In genomic region chr11:39992550-39992949, GRCh38 we compare ENCODE assay signal across 38 cellular contexts.
"Had no signal": no experiment of that assay in that cellular context is flagged by ENCODE, and none has a peak within 500 bp of the region (broad histone marks: within the 10 kb centered on the region; RNA-seq: fewer than 3 reads in every experiment).

No MANE protein-coding gene starts in this region.

- H3K4me3 Mint-ChIP-seq: activated B cell treated with CpG ODN at 0.5 μM for 24 hours; activated CD4-positive, alpha-beta memory T cell treated with anti-CD3 and anti-CD28 coated beads for 36 hours; activated CD4-positive, alpha-beta T cell treated with anti-CD3 and anti-CD28 coated beads, Interleukin-2, amount 10 ng/mL, durations not matched to agents 24 days and 14 days; activated CD8-positive, alpha-beta T cell treated with anti-CD3 and anti-CD28 coated beads for 36 hours; activated naive CD4-positive, alpha-beta T cell treated with anti-CD3 and anti-CD28 coated beads for 36 hours; activated naive CD8-positive, alpha-beta T cell treated with anti-CD3 and anti-CD28 coated beads for 36 hours; activated T-cell treated with anti-CD3 and anti-CD28 coated beads, Interleukin-2, amount 50 U/mL, for 4 hours; activated T-cell treated with anti-CD3 and anti-CD28 coated beads, Interleukin-2, amount 50 U/mL, for 72 hours; activated T-helper 1 cell treated with anti-CD3 and anti-CD28 coated beads, Interleukin-12 subunit alpha, Interleukin-12 subunit beta, Interleukin-2, Interleukin-4 antibody, amounts not matched to agents 30 ng/mL and 10 ng/mL and 1 ng/mL, durations not matched to agents 14 hours and 24 hours and 36 hours; activated T-helper 17 cell treated with anti-CD3 and anti-CD28 coated beads, Interleukin-2, amount 50 U/mL, for 72 hours; T-helper 1 cell treated with Interleukin-12 subunit alpha and Interleukin-12 subunit beta and Interleukin-4 antibody, amounts not matched to agents 30 μg/mL and 1 μg/mL, for 36 hours; T-helper 2 cell treated with Interferon-gamma antibody and Interleukin-4, amounts not matched to agents 5 μg/mL and 100 μg/mL, for 36 hours had no signal

- H3K36me3 Mint-ChIP-seq: activated CD4-positive, alpha-beta memory T cell treated with anti-CD3 and anti-CD28 coated beads for 36 hours; activated naive CD8-positive, alpha-beta T cell treated with anti-CD3 and anti-CD28 coated beads for 36 hours had no signal

- H3K4me3 ChIP-seq: adrenal gland, body of pancreas, breast epithelium had no signal

- H3K27ac ChIP-seq: adrenal gland, body of pancreas, brain microvascular endothelial cell, breast epithelium, VCaP had no signal

- FAIRE-seq: astrocyte, TTC549 had no signal

- ATAC-seq: activated CD8-positive, alpha-beta T cell treated with anti-CD3 and anti-CD28 coated beads for 36 hours; activated naive CD4-positive, alpha-beta T cell treated with anti-CD3 and anti-CD28 coated beads, Interleukin-2, amount 50 U/mL, for 72 hours; activated T-cell treated with anti-CD3 and anti-CD28 coated beads, Interleukin-2, amount 50 U/mL, for 4 hours; activated T-cell treated with anti-CD3 and anti-CD28 coated beads, Interleukin-2, amount 50 U/mL, for 72 hours; activated T-helper 17 cell treated with anti-CD3 and anti-CD28 coated beads, Interleukin-2, amount 50 U/mL, for 72 hours; body of pancreas had no signal

- H3K27ac Mint-ChIP-seq: activated B cell treated with CpG ODN at 0.5 μM for 24 hours; activated CD4-positive, alpha-beta memory T cell treated with anti-CD3 and anti-CD28 coated beads for 36 hours; activated CD4-positive, alpha-beta T cell treated with anti-CD3 and anti-CD28 coated beads, Interleukin-2, amount 10 ng/mL, durations not matched to agents 24 days and 14 days; activated CD8-positive, alpha-beta T cell treated with anti-CD3 and anti-CD28 coated beads for 36 hours; activated naive CD4-positive, alpha-beta T cell treated with anti-CD3 and anti-CD28 coated beads for 36 hours; activated naive CD4-positive, alpha-beta T cell treated with anti-CD3 and anti-CD28 coated beads, Interleukin-2, amount 50 U/mL, for 72 hours; activated naive CD8-positive, alpha-beta T cell treated with anti-CD3 and anti-CD28 coated beads for 36 hours; activated T-cell treated with anti-CD3 and anti-CD28 coated beads, Interleukin-2, amount 50 U/mL, for 72 hours; activated T-helper 1 cell treated with anti-CD3 and anti-CD28 coated beads, Interleukin-12 subunit alpha, Interleukin-12 subunit beta, Interleukin-2, Interleukin-4 antibody, amounts not matched to agents 30 ng/mL and 10 ng/mL and 1 ng/mL, durations not matched to agents 14 hours and 24 hours and 36 hours; activated T-helper 17 cell treated with anti-CD3 and anti-CD28 coated beads, Interleukin-2, amount 50 U/mL, for 72 hours; T-helper 1 cell treated with Interleukin-12 subunit alpha and Interleukin-12 subunit beta and Interleukin-4 antibody, amounts not matched to agents 30 μg/mL and 1 μg/mL, for 36 hours; T-helper 2 cell treated with Interferon-gamma antibody and Interleukin-4, amounts not matched to agents 5 μg/mL and 100 μg/mL, for 36 hours had no signal

- DNase-seq: activated B cell treated with CpG ODN at 0.5 μM for 24 hours; activated CD4-positive, alpha-beta memory T cell treated with anti-CD3 and anti-CD28 coated beads for 36 hours; activated CD4-positive, alpha-beta T cell treated with anti-CD3 and anti-CD28 coated beads for 4 hours; activated CD4-positive, alpha-beta T cell treated with anti-CD3 and anti-CD28 coated beads, Interleukin-2, amount 10 ng/mL, durations not matched to agents 24 days and 14 days; activated CD4-positive, alpha-beta T cell treated with anti-CD3 and anti-CD28 coated beads, Interleukin-2, amount 50 U/mL, for 1 hour; activated CD4-positive, alpha-beta T cell treated with anti-CD3 and anti-CD28 coated beads, Interleukin-2, amount 50 U/mL, for 4 hours; activated CD4-positive, CD25-positive, alpha-beta regulatory T cell treated with anti-CD3 and anti-CD28 coated beads, Interleukin-2, amount 50 U/mL, for 72 hours; activated CD8-positive, alpha-beta memory T cell treated with anti-CD3 and anti-CD28 coated beads, Interleukin-2, amount 50 U/mL, for 4 hours; activated CD8-positive, alpha-beta T cell treated with anti-CD3 and anti-CD28 coated beads for 36 hours; activated effector memory CD4-positive, alpha-beta T cell treated with anti-CD3 and anti-CD28 coated beads, Interleukin-2, amount 50 U/mL, for 16 hours; activated gamma-delta T cell treated with Interleukin-2 at 50 U/mL for 16 hours; activated naive CD4-positive, alpha-beta T cell; activated naive CD4-positive, alpha-beta T cell treated with anti-CD3 and anti-CD28 coated beads for 36 hours; activated naive CD4-positive, alpha-beta T cell treated with anti-CD3 and anti-CD28 coated beads, Interleukin-2, amount 50 U/mL, for 16 hours; activated naive CD8-positive, alpha-beta T cell treated with anti-CD3 and anti-CD28 coated beads for 36 hours; activated T-cell treated with anti-CD3 and anti-CD28 coated beads for 4 hours; activated T-cell treated with anti-CD3 and anti-CD28 coated beads, Interleukin-2, amount 50 U/mL, for 1 hour; activated T-cell treated with anti-CD3 and anti-CD28 coated beads, Interleukin-2, amount 50 U/mL, for 4 hours; activated T-cell treated with anti-CD3 and anti-CD28 coated beads, Interleukin-2, amount 50 U/mL, for 72 hours; adrenal gland; amniotic stem cell; aorta; body of pancreas; brain microvascular endothelial cell; central memory CD4-positive, alpha-beta T cell; SW 1271; T-helper 1 cell; T-helper 2 cell; T-helper 9 cell had no signal

- H3K36me3 ChIP-seq: adrenal gland, brain microvascular endothelial cell, breast epithelium had no signal

- H3K4me1 ChIP-seq: adrenal gland, body of pancreas, breast epithelium had no signal

- H3K27me3 ChIP-seq: adrenal gland, body of pancreas, brain microvascular endothelial cell, breast epithelium had no signal

- H3K27me3 Mint-ChIP-seq: activated B cell treated with CpG ODN at 0.5 μM for 24 hours; activated CD4-positive, alpha-beta memory T cell treated with anti-CD3 and anti-CD28 coated beads for 36 hours; activated CD4-positive, alpha-beta T cell treated with anti-CD3 and anti-CD28 coated beads, Interleukin-2, amount 10 ng/mL, durations not matched to agents 24 days and 14 days; activated CD8-positive, alpha-beta T cell treated with anti-CD3 and anti-CD28 coated beads for 36 hours; activated naive CD8-positive, alpha-beta T cell treated with anti-CD3 and anti-CD28 coated beads for 36 hours; activated T-helper 17 cell treated with anti-CD3 and anti-CD28 coated beads, Interleukin-2, amount 50 U/mL, for 72 hours had no signal

- H3K9me3 ChIP-seq: adrenal gland, body of pancreas, breast epithelium had no signal

- H3K4me1 Mint-ChIP-seq: activated B cell treated with CpG ODN at 0.5 μM for 24 hours; activated CD4-positive, alpha-beta T cell treated with anti-CD3 and anti-CD28 coated beads, Interleukin-2, amount 10 ng/mL, durations not matched to agents 24 days and 14 days; activated naive CD8-positive, alpha-beta T cell treated with anti-CD3 and anti-CD28 coated beads for 36 hours; activated T-helper 17 cell treated with anti-CD3 and anti-CD28 coated beads, Interleukin-2, amount 50 U/mL, for 72 hours had no signal
